Comparison of ENCODE assay signal across 9 cellular contexts in the genomic region with DNA sequence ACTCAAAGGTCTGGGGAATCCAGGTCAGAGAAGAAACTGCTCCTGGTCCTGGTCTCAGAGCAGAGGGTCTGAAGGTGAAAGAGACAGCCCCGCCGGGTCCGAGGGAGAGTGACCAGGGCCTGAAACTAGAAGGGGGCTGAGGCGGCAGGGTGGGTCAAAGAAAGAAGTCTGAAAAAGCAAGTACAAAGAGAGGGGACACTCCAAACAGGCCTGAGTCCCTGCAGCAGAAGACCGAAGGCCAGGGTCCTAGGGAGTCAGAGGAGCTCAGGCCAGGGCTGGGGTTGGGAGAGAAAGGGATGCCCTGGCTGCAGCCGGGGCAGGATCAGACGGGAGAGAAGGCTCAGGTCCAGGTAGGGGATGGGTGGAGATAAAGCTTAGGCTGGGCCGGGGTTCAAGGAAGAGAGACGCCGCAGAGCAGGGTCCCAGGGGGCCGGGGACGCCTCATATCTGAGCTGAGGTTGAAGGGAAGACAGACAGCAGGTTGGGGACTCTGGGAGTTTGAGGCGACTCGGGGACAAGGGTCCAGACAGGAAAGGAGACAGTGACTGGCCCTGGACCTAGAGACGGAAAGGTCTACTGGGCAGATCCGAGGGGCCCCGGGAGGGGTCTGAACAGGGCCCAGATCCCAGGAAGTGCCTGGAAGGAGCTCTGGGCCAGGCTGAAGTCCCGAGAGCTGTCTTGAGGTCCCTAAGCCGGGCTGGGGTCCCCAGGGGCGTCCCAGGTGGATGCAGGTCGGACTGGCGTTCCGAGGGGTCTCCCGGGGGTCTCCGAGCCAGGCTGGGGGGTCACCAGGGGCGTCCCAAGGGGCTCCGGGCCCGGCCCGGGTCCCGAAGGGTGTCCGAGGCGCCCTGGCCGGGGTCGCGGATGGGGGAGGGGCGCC. TPM values are rescaled to one million over a fixed set of nuclear protein-coding genes. Genes with fewer than 3 reads are reported as not detected.
DNase-seq lines count a peak whose midpoint lies in the region; ATAC-seq, FAIRE-seq and TF ChIP-seq lines count a peak whose summit lies in the region.
"Had no signal": no experiment of that assay in that cellular context is flagged by ENCODE, and none has a peak within 500 bp of the region (broad histone marks: within the 10 kb centered on the region; RNA-seq: fewer than 3 reads in every experiment).

No MANE protein-coding gene starts in this region.

- no peak overlapping the region for H4K5ac ChIP-seq in H1 (ENCODE audit: insufficient read length, low read depth, low read length)

- peaks cover 24 to 37% of the 10 kb centered on the region in 2 experiments for H4K20me1 ChIP-seq in H1 (replicated peaks in 1 of 2; ENCODE audit: control insufficient read depth in 1 of 2, insufficient read depth in 2 of 2, low read length in 2 of 2)

- no peak overlapping the region for H2BK120ac ChIP-seq in H1 (replicated peaks; ENCODE audit: low read depth, low read length)

- CTCF ChIA-PET in H1 (lab: Charles Lee; ENCODE audit: partially characterized antibody) = interaction anchor here (0.8 to 1.4 kb wide), 3 partner anchors 60 to 88 kb away, joined by 3 to 6 read pairs (median 5); no protein-coding TSS in a partner anchor

- H4K91ac ChIP-seq in H1 (replicated peaks; ENCODE audit: insufficient read length, low read length) = no peak overlapping the region

- no peak for TF ChIP-seq EP300 in H1 (IDR thresholded peaks at IDR 0.05; ENCODE audit: borderline replicate concordance in 1 of 2, low read depth in 2 of 2, low read length in 2 of 2)

- peak overlapping the region; percentile 47 to 91 (median 68) for H3K9ac ChIP-seq in H1 (replicated peaks in 1 of 4; ENCODE audit: extremely low read depth in 1 of 4, low read depth in 3 of 4, low read length in 3 of 4)

- FAIRE-seq in H1 (lab: Jason Lieb, UNC) = no peak

- H2BK5ac ChIP-seq in H1 (ENCODE audit: low read depth, low read length) = no peak overlapping the region

- H2AFZ ChIP-seq in H1 (ENCODE audit: low read length) (no peak overlapping the region), neuron (ENCODE audit: low read depth, low read length) (no peak overlapping the region)

- H4K8ac ChIP-seq in H1 (ENCODE audit: extremely low read depth, insufficient read depth, low read length) = peak overlapping the region; percentile 68

- H3K4me3 ChIP-seq in Peyer's patch = peak overlapping the region; percentile 74 to 99 (median 84)
- peak overlapping the region; percentile 69 to 83 (median 75) for H3K4me3 ChIP-seq in H1 (ENCODE audit: extremely low read depth in 1 of 4, insufficient read depth in 2 of 4, low read depth in 3 of 4, low read length in 4 of 4)
- H3K4me3 ChIP-seq in neuron (ENCODE audit: low read length) = peak overlapping the region; percentile 68

- ATAC-seq in GM21619 (IDR thresholded peaks at IDR 0.05; ENCODE audit: unreplicated experiment) (peak; percentile 21), GM19351 (IDR thresholded peaks at IDR 0.05; ENCODE audit: unreplicated experiment) (no peak)

- peaks cover 5% of the 10 kb centered on the region; the same call in 1 of the 2 replicates for H3K23me2 ChIP-seq in H1 (ENCODE audit: low read depth, low read length)

- peaks cover 31% of the 10 kb centered on the region for H3K79me1 ChIP-seq in H1 (ENCODE audit: low read depth, low read length)

- H3K9me3 ChIP-seq in Peyer's patch (no peaks in the 10 kb centered on the region), H1 (ENCODE audit: insufficient read depth in 2 of 2, low read depth in 1 of 2, low read length in 1 of 2) (no peaks in the 10 kb centered on the region), neuron (ENCODE audit: low read length) (no peaks in the 10 kb centered on the region)

- WGBS in H1 (ENCODE audit: extremely low coverage in 1 of 2, insufficient coverage in 1 of 2, insufficient read length in 1 of 2, insufficient replicate concordance in 2 of 2, low coverage in 1 of 2, low lambda C conversion rate in 2 of 2, missing lambda C conversion rate in 1 of 2), 2 experiments = 35% methylated on average over 18 of the region's 36 CpGs; no CpG with 5 or more reads in 1 of the 2 experiments

- no peak overlapping the region for H2BK20ac ChIP-seq in H1 (ENCODE audit: low read length)

- no peak overlapping the region for H2BK12ac ChIP-seq in H1 (ENCODE audit: low read depth, low read length)

- no peak overlapping the region for H3K14ac ChIP-seq in H1 (ENCODE audit: insufficient read length)

- TF ChIP-seq RAD21 in H1 (IDR thresholded peaks at IDR 0.05 in 1 of 2, conservative IDR thresholded peaks at IDR 0.05 in 1 of 2; ENCODE audit: low read depth in 2 of 2, low read length in 2 of 2) = no peak

- H3K27me3 ChIP-seq in Peyer's patch (no peaks in the 10 kb centered on the region), H1 (replicated peaks in 1 of 4; ENCODE audit: control insufficient read depth in 3 of 4, extremely low read depth in 1 of 4, insufficient read depth in 3 of 4, low read length in 3 of 4) (no peaks in the 10 kb centered on the region), neuron (ENCODE audit: insufficient read depth, low read length) (no peaks in the 10 kb centered on the region)

- POLR2A ChIA-PET in H1 (lab: Charles Lee; ENCODE audit: partially characterized antibody) = interaction anchor here (0.6 to 0.9 kb wide), 3 partner anchors 146 to 1954 kb away, joined by 3 to 4 read pairs (median 4); a partner anchor contains a TSS

- peaks cover 0 to 48% (median 13%) of the 10 kb centered on the region in 4 donors for H3K4me1 ChIP-seq in Peyer's patch
- H3K4me1 ChIP-seq in H1 (replicated peaks in 1 of 4; ENCODE audit: control insufficient read depth in 3 of 4, insufficient read depth in 4 of 4, low read length in 3 of 4) = peaks cover 0 to 25% (median 6%) of the 10 kb centered on the region in 4 experiments; a peak in 4 of 7 replicates
- peaks cover 29% of the 10 kb centered on the region for H3K4me1 ChIP-seq in neuron (ENCODE audit: insufficient read depth, low read length)

- no peak overlapping the region for H2AK5ac ChIP-seq in H1 (ENCODE audit: low read depth, low read length)

- H3K23ac ChIP-seq in H1 (ENCODE audit: insufficient read length) = no peak overlapping the region

- H3K27ac ChIP-seq in Peyer's patch = peak overlapping the region; percentile 65 to 85 (median 81)
- no peak overlapping the region; the same call in 1 of the 2 replicates for H3K27ac ChIP-seq in H1 (ENCODE audit: low read depth, low read length)

- TF ChIP-seq POLR2A in Peyer's patch (IDR thresholded peaks at IDR 0.05) (no peak), H1 (IDR thresholded peaks at IDR 0.05; ENCODE audit: control extremely low read depth in 1 of 2, low read depth in 2 of 2, low read length in 2 of 2) (no peak)

- H3K4me2 ChIP-seq in H1 (ENCODE audit: insufficient read depth in 1 of 2, low read depth in 2 of 2, low read length in 2 of 2) = peak overlapping the region; percentile 64 to 88

- no peak overlapping the region for H3K18ac ChIP-seq in H1 (ENCODE audit: extremely low read depth, low read length)

- peaks cover 29 to 54% of the 10 kb centered on the region in 2 experiments for H3K79me2 ChIP-seq in H1 (ENCODE audit: control insufficient read depth in 1 of 2, insufficient read depth in 2 of 2, low read length in 2 of 2)

- TF ChIP-seq CTCF in Peyer's patch (IDR thresholded peaks at IDR 0.05) (no peak), H1 (IDR thresholded peaks at IDR 0.05; ENCODE audit: control extremely low read depth in 1 of 3, insufficient read depth in 1 of 3, low read depth in 1 of 3, low read length in 3 of 3) (no peak)

- no peak overlapping the region for H3K56ac ChIP-seq in H1 (replicated peaks; ENCODE audit: insufficient read length, low read depth, low read length)

- DNase-seq in Peyer's patch = no peak
- DNase-seq in H1 (ENCODE audit: low read depth in 1 of 2, low spot score in 2 of 2) = peak in 1 of 2 experiments; percentile 52
- DNase-seq in NCI-H524 (lab: John Stamatoyannopoulos, UW) = no peak
- no peak for DNase-seq in effector CD4-positive, alpha-beta T cell
- DNase-seq in globus pallidus (ENCODE audit: low spot score) = no peak

- H3K4ac ChIP-seq in H1 (replicated peaks; ENCODE audit: insufficient read length, low read depth, low read length) = no peak overlapping the region

- H3K36me3 ChIP-seq in Peyer's patch (no peaks in the 10 kb centered on the region), H1 (ENCODE audit: control insufficient read depth in 2 of 4, insufficient read depth in 4 of 4, low read length in 3 of 4) (no peaks in the 10 kb centered on the region; a peak in 1 of 8 replicates), neuron (ENCODE audit: insufficient read depth, low read length) (peaks cover 10% of the 10 kb centered on the region)

- H2BK15ac ChIP-seq in H1 (ENCODE audit: low read length) = no peak overlapping the region

TF ChIP-seq in H1, 55 proteins besides CTCF, POLR2A, EP300 and RAD21:
- TF ChIP-seq KDM4A (IDR thresholded peaks at IDR 0.05; ENCODE audit: low read depth, low read length, severe bottlenecking) (peak; percentile 5), SIN3A (conservative IDR thresholded peaks at IDR 0.05 in 1 of 2, IDR thresholded peaks at IDR 0.05 in 1 of 2; ENCODE audit: low read depth in 1 of 2, low read length in 2 of 2) (peak in 1 of 2 experiments; percentile 20; a peak in 1 of 4 replicates)
- TF ChIP-seq, protein P1, sequence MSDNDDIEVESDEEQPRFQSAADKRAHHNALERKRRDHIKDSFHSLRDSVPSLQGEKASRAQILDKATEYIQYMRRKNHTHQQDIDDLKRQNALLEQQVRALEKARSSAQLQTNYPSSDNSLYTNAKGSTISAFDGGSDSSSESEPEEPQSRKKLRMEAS (IDR thresholded peaks at IDR 0.05) = no peak

RNA-seq across cellular contexts. Expression of a gene that starts 0.8 kb away (rescaled TPM):
- total RNA-seq in Peyer's patch = 10 to 100 TPM in 3 of 4 donors, 1 to 10 TPM in 1; 9.5 to 24.8 (median 19.3) TPM
- total RNA-seq in H1 (2021; fragmentation: NEBNext Ultra II Directional; extraction: Animal tissue kit (Norgen Biotek cat#: 25700)) = 42.4 and 45.1 TPM in 2 replicates
- polyA plus RNA-seq in H1 (2011; rRNA removed) = 18.8 and 27.7 TPM in 2 replicates
- 19.7 TPM for polyA plus RNA-seq in H1 (2011; cell fraction: cytosol; rRNA removed)
- polyA plus RNA-seq in H1 (2011; cell fraction: nucleus; rRNA removed) = 74.8 TPM
- polyA plus RNA-seq in H1 (2012, experiment 1 of 2) = 24.7 to 35.8 TPM (median 32.5 TPM) in 4 replicates
- polyA plus RNA-seq in H1 (2012, experiment 2 of 2) = 17.2 TPM
- polyA plus RNA-seq in H1 (2013, experiment 1 of 2) = 22.0 TPM
- 21.5 TPM for polyA plus RNA-seq in H1 (2013, experiment 2 of 2)
- 7.1 and 12.4 TPM in 2 replicates for polyA minus RNA-seq in H1 (2011; rRNA and poly(A)+ RNA removed)
- 42.9 TPM for polyA minus RNA-seq in H1 (2011; cell fraction: cytosol; rRNA and poly(A)+ RNA removed)
- polyA minus RNA-seq in H1 (2011; cell fraction: nucleus; rRNA and poly(A)+ RNA removed) = 13.2 TPM

RNA-seq across cellular contexts. Expression of a gene that starts 54.4 kb away (rescaled TPM):
- under 1 TPM in 1 of 4 donors, not detected in 3; 0.67 TPM for total RNA-seq in Peyer's patch
- not detected in 2 replicates for total RNA-seq in H1 (2021; fragmentation: NEBNext Ultra II Directional; extraction: Animal tissue kit (Norgen Biotek cat#: 25700))
- polyA plus RNA-seq in H1 (2011; rRNA removed) = 0.05 TPM in 1 of 2 replicates, not detected in the other
- not detected for polyA plus RNA-seq in H1 (2011; cell fraction: cytosol; rRNA removed)
- not detected for polyA plus RNA-seq in H1 (2011; cell fraction: nucleus; rRNA removed)
- not detected in 4 replicates for polyA plus RNA-seq in H1 (2012, experiment 1 of 2)
- polyA plus RNA-seq in H1 (2012, experiment 2 of 2) = not detected
- polyA plus RNA-seq in H1 (2013, experiment 1 of 2) = not detected
- not detected for polyA plus RNA-seq in H1 (2013, experiment 2 of 2)
- polyA minus RNA-seq in H1 (2011; rRNA and poly(A)+ RNA removed) = not detected in 2 replicates
- not detected for polyA minus RNA-seq in H1 (2011; cell fraction: cytosol; rRNA and poly(A)+ RNA removed)
- not detected for polyA minus RNA-seq in H1 (2011; cell fraction: nucleus; rRNA and poly(A)+ RNA removed)
- total RNA-seq: activated CD8-positive, alpha-beta memory T cell treated with anti-CD3 and anti-CD28 coated beads for 36 hours had no signal
